28 cellular contexts compared by ENCODE assay signal in genomic region chr15:84904409-84904808, GRCh38. TPM values are rescaled to one million over a fixed set of nuclear protein-coding genes. Genes with fewer than 3 reads are reported as not detected.
A peak's percentile ranks its signal among the peaks of the same experiment; 100 is the strongest.
DNase-seq lines count a peak whose midpoint lies in the region; ATAC-seq and TF ChIP-seq lines count a peak whose summit lies in the region.
"Had no signal": no experiment of that assay in that cellular context is flagged by ENCODE, and none has a peak within 500 bp of the region (broad histone marks: within the 10 kb centered on the region; RNA-seq: fewer than 3 reads in every experiment).

No MANE protein-coding gene starts in this region.

- H3K27me3 Mint-ChIP-seq in activated T-helper 17 cell treated with anti-CD3 and anti-CD28 coated beads, Interleukin-2, amount 50 U/mL, for 72 hours, result no peaks in the 10 kb centered on the region

- H3K9me3 ChIP-seq in gastrocnemius medialis (no peaks in the 10 kb centered on the region), spleen (peaks cover 0 to 18% (median 11%) of the 10 kb centered on the region in 8 donors)

- 57 to 94% (median 85%) methylated on average over 2 of the region's 2 CpGs for WGBS in spleen, 5 donors

- H3K27ac Mint-ChIP-seq in activated T-helper 17 cell treated with anti-CD3 and anti-CD28 coated beads, Interleukin-2, amount 50 U/mL, for 72 hours, result peak overlapping the region; percentile 70
- H3K27ac Mint-ChIP-seq: activated B cell treated with CpG ODN at 0.5 μM for 24 hours; activated T-helper 1 cell treated with anti-CD3 and anti-CD28 coated beads, Interleukin-12 subunit alpha, Interleukin-12 subunit beta, Interleukin-2, Interleukin-4 antibody, amounts not matched to agents 30 ng/mL and 10 ng/mL and 1 ng/mL, durations not matched to agents 14 hours and 24 hours and 36 hours had no signal

- in situ Hi-C loops in gastrocnemius medialis (cut with MboI; ENCODE audit: low sequenced_read_pairs in 4 of 4), result no loop called here

- no peaks in the 10 kb centered on the region for H3K36me3 Mint-ChIP-seq in activated T-helper 17 cell treated with anti-CD3 and anti-CD28 coated beads, Interleukin-2, amount 50 U/mL, for 72 hours (ENCODE audit: low read depth)

- TF ChIP-seq CTCF in fibroblast of the aortic adventitia (IDR thresholded peaks at IDR 0.05; ENCODE audit: insufficient read depth, low read length), result no peak
- no peak for TF ChIP-seq CTCF in gastrocnemius medialis (IDR thresholded peaks at IDR 0.05 in 4 of 5, conservative IDR thresholded peaks at IDR 0.05 in 1 of 5)
- TF ChIP-seq CTCF in spleen (IDR thresholded peaks at IDR 0.05 in 8 of 11, conservative IDR thresholded peaks at IDR 0.05 in 3 of 11), result no peak

- H3K27ac ChIP-seq in gastrocnemius medialis, result peak overlapping the region; percentile 3 to 53 (median 33)
- no peak overlapping the region for H3K27ac ChIP-seq in spleen
- H3K27ac ChIP-seq: BLaER1 treated with 17β-estradiol and CSF1 and Interleukin-3, amounts not matched to agents 10 nM and 100 nM; Peyer's patch; upper lobe of right lung had no signal

- ATAC-seq in activated T-helper 17 cell treated with anti-CD3 and anti-CD28 coated beads, Interleukin-2, amount 50 U/mL, for 72 hours (replicated peaks), result no peak
- ATAC-seq in gastrocnemius medialis, result peak; percentile 34 to 43
- ATAC-seq: HCT116, upper lobe of right lung had no signal

- no peak overlapping the region for H3K4me3 Mint-ChIP-seq in activated T-helper 17 cell treated with anti-CD3 and anti-CD28 coated beads, Interleukin-2, amount 50 U/mL, for 72 hours
- H3K4me3 Mint-ChIP-seq: activated B cell treated with CpG ODN at 0.5 μM for 24 hours; activated T-helper 1 cell treated with anti-CD3 and anti-CD28 coated beads, Interleukin-12 subunit alpha, Interleukin-12 subunit beta, Interleukin-2, Interleukin-4 antibody, amounts not matched to agents 30 ng/mL and 10 ng/mL and 1 ng/mL, durations not matched to agents 14 hours and 24 hours and 36 hours had no signal

- TF ChIP-seq POLR2A in gastrocnemius medialis (IDR thresholded peaks at IDR 0.05) (no peak), spleen (IDR thresholded peaks at IDR 0.05) (no peak)

- H3K4me3 ChIP-seq in fibroblast of the aortic adventitia (ENCODE audit: low read depth, low read length), result no peak overlapping the region
- H3K4me3 ChIP-seq in gastrocnemius medialis, result no peak overlapping the region
- no peak overlapping the region for H3K4me3 ChIP-seq in spleen
- H3K4me3 ChIP-seq: BLaER1 treated with 17β-estradiol and CSF1 and Interleukin-3, amounts not matched to agents 10 nM and 100 nM; lung; Peyer's patch; upper lobe of right lung had no signal

- intact Hi-C loops in gastrocnemius medialis (cut with DNase I; ENCODE audit: low total_unique reads) (no loop called here), spleen (cut with DNase I; ENCODE audit: low total_unique reads) (no loop called here)

- H3K9me3 Mint-ChIP-seq in activated T-helper 17 cell treated with anti-CD3 and anti-CD28 coated beads, Interleukin-2, amount 50 U/mL, for 72 hours, result peaks cover 7% of the 10 kb centered on the region
- H3K9me3 Mint-ChIP-seq: activated T-helper 1 cell treated with anti-CD3 and anti-CD28 coated beads, Interleukin-12 subunit alpha, Interleukin-12 subunit beta, Interleukin-2, Interleukin-4 antibody, amounts not matched to agents 30 ng/mL and 10 ng/mL and 1 ng/mL, durations not matched to agents 14 hours and 24 hours and 36 hours had no signal

- H3K4me1 ChIP-seq in gastrocnemius medialis (peaks cover 17 to 21% of the 10 kb centered on the region in 2 donors), spleen (no peaks in the 10 kb centered on the region)
- H3K4me1 ChIP-seq: Peyer's patch, upper lobe of right lung had no signal

- no peaks in the 10 kb centered on the region for H3K27me3 ChIP-seq in gastrocnemius medialis
- no peaks in the 10 kb centered on the region for H3K27me3 ChIP-seq in spleen (replicated peaks in 1 of 7)
- H3K27me3 ChIP-seq: BLaER1 treated with 17β-estradiol and CSF1 and Interleukin-3, amounts not matched to agents 10 nM and 100 nM; Peyer's patch; upper lobe of right lung had no signal

- H3K4me1 Mint-ChIP-seq in activated T-helper 17 cell treated with anti-CD3 and anti-CD28 coated beads, Interleukin-2, amount 50 U/mL, for 72 hours, result no peaks in the 10 kb centered on the region
- H3K4me1 Mint-ChIP-seq: activated B cell treated with CpG ODN at 0.5 μM for 24 hours had no signal

- peak; percentile 70 for DNase-seq in fibroblast of the aortic adventitia (ENCODE audit: low read depth)
- DNase-seq in myocyte (ENCODE audit: low read depth), result peak; percentile 34
- no peak for DNase-seq in gastrocnemius medialis
- DNase-seq in spleen, result no peak
- no peak for DNase-seq in T1000 (lab: John Stamatoyannopoulos, UW)
- DNase-seq in SW 1271 (lab: John Stamatoyannopoulos, UW), result no peak
- DNase-seq in NOMO-1 treated with DMSO at 0.1 percent for 48 hours (lab: John Stamatoyannopoulos, UW; ENCODE audit: unreplicated experiment), result no peak
- DNase-seq: ACHN; activated B cell treated with CpG ODN at 0.5 μM for 24 hours; activated CD4-positive, alpha-beta T cell treated with anti-CD3 and anti-CD28 coated beads, Interleukin-2, amount 50 U/mL, for 4 hours; activated naive CD4-positive, alpha-beta T cell treated with anti-CD3 and anti-CD28 coated beads, Interleukin-2, amount 50 U/mL, for 16 hours; central memory CD4-positive, alpha-beta T cell; COR-L47; dermis blood vessel endothelial cell; KBM-7; NCI-H1105; NCI-H1930; NCI-H526 treated with DMSO at 0.1 percent for 48 hours; Peyer's patch; upper lobe of right lung had no signal

- H3K36me3 ChIP-seq in gastrocnemius medialis (no peaks in the 10 kb centered on the region), spleen (no peaks in the 10 kb centered on the region)
- H3K36me3 ChIP-seq: BLaER1 treated with 17β-estradiol and CSF1 and Interleukin-3, amounts not matched to agents 10 nM and 100 nM; upper lobe of right lung had no signal

RNA-seq across cellular contexts. Expression of gene SLC28A1, which starts 19.9 kb away (rescaled TPM):
- not detected for total RNA-seq in activated T-helper 17 cell treated with anti-CD3 and anti-CD28 coated beads, Interleukin-2, amount 50 U/mL, for 72 hours
- total RNA-seq in fibroblast of the aortic adventitia (ENCODE audit: low replicate concordance) (not detected in 2 replicates), myocyte (not detected in 2 replicates), gastrocnemius medialis (under 1 TPM in 1 of 4 donors, not detected in 3; 0.47 TPM), spleen (under 1 TPM in 1 of 7 donors, not detected in 6; 0.16 TPM)
- 0.18 TPM for polyA plus RNA-seq in myocyte (2012)
- under 1 TPM in 2 of 3 donors, not detected in 1; 0.10 to 0.29 TPM for polyA plus RNA-seq in spleen
- total RNA-seq: activated B cell treated with CpG ODN at 0.5 μM for 24 hours; activated T-helper 1 cell treated with anti-CD3 and anti-CD28 coated beads, Interleukin-12 subunit alpha, Interleukin-12 subunit beta, Interleukin-2, Interleukin-4 antibody, amounts not matched to agents 30 ng/mL and 10 ng/mL and 1 ng/mL, durations not matched to agents 14 hours and 24 hours and 36 hours; dermis blood vessel endothelial cell; glomerular endothelial cell; MCF 10A; pulmonary artery endothelial cell; upper lobe of right lung had no signal
- polyA plus RNA-seq: lung had no signal

Comparison
In these comparisons a context has a peak if more than half of its experiments do, and no peak if none do; other contexts are left out.
1. DNase-seq: peak in fibroblast of the aortic adventitia (single experiment) and myocyte (single experiment); none in gastrocnemius medialis (0 of 2), spleen (single experiment), T1000 (single experiment), SW 1271 (0 of 2) and NOMO-1 treated with DMSO at 0.1 percent for 48 hours (single experiment).
2. H3K27ac ChIP-seq: peak in gastrocnemius medialis (4 of 4); none in spleen (0 of 8).